Comparison of ENCODE assay signal across 24 cellular contexts in the genomic region with DNA sequence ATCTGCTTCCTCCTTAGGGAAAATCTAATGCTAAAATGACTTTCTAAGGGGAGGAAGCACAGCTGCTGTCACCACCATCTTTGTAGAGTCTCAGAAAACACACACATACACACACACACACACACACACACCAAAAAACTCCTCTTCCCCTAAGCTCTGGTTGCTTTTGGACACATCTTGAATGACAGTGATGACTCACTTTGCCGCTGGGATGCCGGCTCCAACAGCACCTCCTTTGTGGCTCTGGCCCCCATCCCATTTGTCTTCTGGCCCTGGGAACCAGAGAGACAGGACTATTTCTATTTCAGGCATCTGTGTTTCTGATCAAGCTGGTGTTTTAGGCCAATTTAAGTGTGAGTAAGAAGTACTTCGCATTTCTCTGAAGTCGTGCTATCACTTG.
A peak's percentile ranks its signal among the peaks of the same experiment; 100 is the strongest.
DNase-seq lines count a peak whose midpoint lies in the region; ATAC-seq and TF ChIP-seq lines count a peak whose summit lies in the region.
"Had no signal": no experiment of that assay in that cellular context is flagged by ENCODE, and none has a peak within 500 bp of the region (broad histone marks: within the 10 kb centered on the region; RNA-seq: fewer than 3 reads in every experiment).

No MANE protein-coding gene starts in this region.

- H3K4me1 ChIP-seq in GM23248 (ENCODE audit: insufficient read depth): no peaks in the 10 kb centered on the region
- H3K4me1 ChIP-seq in mammary epithelial cell (ENCODE audit: insufficient read depth, low read length): no peaks in the 10 kb centered on the region
- H3K4me1 ChIP-seq in hepatocyte (ENCODE audit: insufficient read depth): no peaks in the 10 kb centered on the region
- H3K4me1 ChIP-seq: transverse colon had no signal

- WGBS in GM23248 (ENCODE audit: low coverage in 1 of 2, low lambda C conversion rate in 2 of 2, missing lambda C conversion rate in 2 of 2), 2 experiments: 36 to 49% methylated on average over 4 of the region's 4 CpGs
- WGBS in mammary epithelial cell (ENCODE audit: low coverage, missing lambda C conversion rate): 21% methylated on average over 4 of the region's 4 CpGs
- WGBS in hepatocyte (ENCODE audit: low lambda C conversion rate, missing lambda C conversion rate): 70% methylated on average over 4 of the region's 4 CpGs

- no peaks in the 10 kb centered on the region for H3F3A ChIP-seq in GM23248 (ENCODE audit: insufficient read depth)

- CTCF ChIA-PET in mammary epithelial cell (lab: Charles Lee; ENCODE audit: low non-redundant PET): no interaction called here

- ATAC-seq in HG03045 (IDR thresholded peaks at IDR 0.05; ENCODE audit: unreplicated experiment): no peak
- ATAC-seq: left ventricle myocardium superior; natural killer cell treated with Interleukin-12 subunit alpha and Interleukin-12 subunit beta and Interleukin-15 and Interleukin-18, amount 100 ng/mL, for 72 hours; Right ventricle myocardium inferior; WTC11 had no signal

- intact Hi-C loops in mammary epithelial cell (cut with micrococcal nuclease): no loop called here

- H3K4me3 ChIP-seq in GM23248 (no peak overlapping the region), mammary epithelial cell (replicated peaks in 1 of 3; ENCODE audit: insufficient read depth in 1 of 3, low read depth in 2 of 3, low read length in 3 of 3) (no peak overlapping the region), hepatocyte (no peak overlapping the region)
- H3K4me3 ChIP-seq: transverse colon had no signal

- dilution Hi-C loops in mammary epithelial cell (cut with HindIII; ENCODE audit: low sequenced_read_pairs): no loop called here

- no peaks in the 10 kb centered on the region for H3K9me2 ChIP-seq in GM23248 (ENCODE audit: insufficient read depth)
- no peaks in the 10 kb centered on the region for H3K9me2 ChIP-seq in hepatocyte (replicated peaks; ENCODE audit: insufficient read depth)

- no peak overlapping the region for H3K27ac ChIP-seq in GM23248
- no peak overlapping the region for H3K27ac ChIP-seq in mammary epithelial cell (ENCODE audit: insufficient read depth, low read depth, low read length)
- H3K27ac ChIP-seq in hepatocyte: no peak overlapping the region
- H3K27ac ChIP-seq: transverse colon had no signal

- in situ Hi-C loops in GM23248 (cut with MboI) (loop anchor here (25.0 kb wide), 1 partner anchor 967 kb away; no protein-coding TSS in a partner anchor), mammary epithelial cell (cut with MboI; ENCODE audit: low sequenced_read_pairs in 2 of 2) (no loop called here)

- H2AFZ ChIP-seq in GM23248 (no peak overlapping the region), mammary epithelial cell (ENCODE audit: low read depth, low read length) (no peak overlapping the region), hepatocyte (no peak overlapping the region)

- H4K20me1 ChIP-seq in GM23248 (ENCODE audit: insufficient read depth) (no peaks in the 10 kb centered on the region), mammary epithelial cell (ENCODE audit: insufficient read depth, low read length) (no peaks in the 10 kb centered on the region), hepatocyte (ENCODE audit: insufficient read depth, poor library complexity, severe bottlenecking) (no peaks in the 10 kb centered on the region)

- H3K4me2 ChIP-seq in GM23248 (ENCODE audit: unreplicated experiment) (no peak overlapping the region), mammary epithelial cell (ENCODE audit: insufficient read depth, low read depth, low read length) (no peak overlapping the region), hepatocyte (no peak overlapping the region)

- H3K27me3 ChIP-seq in GM23248 (replicated peaks; ENCODE audit: insufficient read depth) (no peaks in the 10 kb centered on the region; the same call in 1 of the 2 replicates), mammary epithelial cell (ENCODE audit: insufficient read depth, low read length) (no peaks in the 10 kb centered on the region), hepatocyte (no peaks in the 10 kb centered on the region)
- H3K27me3 ChIP-seq: transverse colon had no signal

- BruUV-seq in mammary epithelial cell (replicated peaks; lab: Mats Ljungman, UMichigan): no TSS peak

- H3K36me3 ChIP-seq in GM23248 (ENCODE audit: low read depth): no peaks in the 10 kb centered on the region
- no peaks in the 10 kb centered on the region for H3K36me3 ChIP-seq in mammary epithelial cell (ENCODE audit: insufficient read depth, low read length)
- no peaks in the 10 kb centered on the region for H3K36me3 ChIP-seq in hepatocyte (replicated peaks; ENCODE audit: insufficient read depth, low read depth)
- H3K36me3 ChIP-seq: transverse colon had no signal

- TF ChIP-seq CTCF in mammary epithelial cell (conservative IDR thresholded peaks at IDR 0.05 in 1 of 2, IDR thresholded peaks at IDR 0.05 in 1 of 2; ENCODE audit: extremely low read depth in 1 of 2, insufficient read depth in 1 of 2, low read depth in 1 of 2, low read length in 2 of 2): no peak
- TF ChIP-seq CTCF in hepatocyte (IDR thresholded peaks at IDR 0.05; ENCODE audit: poor library complexity): no peak

- H3K9ac ChIP-seq in GM23248: no peak overlapping the region
- H3K9ac ChIP-seq in mammary epithelial cell (ENCODE audit: insufficient read depth, low read length): no peak overlapping the region

- H3K9me3 ChIP-seq in GM23248 (ENCODE audit: low read depth): no peaks in the 10 kb centered on the region
- H3K9me3 ChIP-seq in mammary epithelial cell (replicated peaks; ENCODE audit: insufficient read depth, low read length): no peaks in the 10 kb centered on the region
- H3K9me3 ChIP-seq in hepatocyte (ENCODE audit: low read depth): no peaks in the 10 kb centered on the region
- H3K9me3 ChIP-seq: transverse colon had no signal

- peak; percentile 5 for DNase-seq in GM23248
- DNase-seq in NCI-H2171 (lab: John Stamatoyannopoulos, UW): peak; percentile 50
- DNase-seq in mammary epithelial cell: peak; percentile 1
- DNase-seq in occipital lobe (lab: John Stamatoyannopoulos, UW): peak; percentile 44
- no peak for DNase-seq in AG08395 (ENCODE audit: low spot score)
- no peak for DNase-seq in hepatocyte (ENCODE audit: low spot score)
- no peak for DNase-seq in DMS114 treated with DMSO at 0.1 percent for 48 hours (lab: John Stamatoyannopoulos, UW; ENCODE audit: unreplicated experiment)
- DNase-seq: effector CD8-positive, alpha-beta T cell; erythroblast; foreskin melanocyte; GDM1; hippocampal formation; left ventricle myocardium superior; NCI-H1105; NCI-H2029; NCI-H226; OCI-M1; SW 1271; T1000; transverse colon had no signal

- H3K79me2 ChIP-seq in GM23248 (ENCODE audit: insufficient read depth) (no peaks in the 10 kb centered on the region), mammary epithelial cell (ENCODE audit: insufficient read depth, low read length) (no peaks in the 10 kb centered on the region), hepatocyte (no peaks in the 10 kb centered on the region)

Comparison
In these comparisons a context has a peak if more than half of its experiments do, and no peak if none do; other contexts are left out.
1. DNase-seq: peak in GM23248 (single experiment), NCI-H2171 (single experiment), mammary epithelial cell (single experiment) and occipital lobe (single experiment); none in AG08395 (single experiment), hepatocyte (single experiment) and DMS114 treated with DMSO at 0.1 percent for 48 hours (single experiment).